11 cellular contexts compared by ENCODE assay signal in genomic region chr11:111633756-111634362, GRCh38. TPM values are rescaled to one million over a fixed set of nuclear protein-coding genes. Genes with fewer than 3 reads are reported as not detected.
DNase-seq lines count a peak whose midpoint lies in the region; ATAC-seq, FAIRE-seq and TF ChIP-seq lines count a peak whose summit lies in the region.
"Had no signal": no experiment of that assay in that cellular context is flagged by ENCODE, and none has a peak within 500 bp of the region (broad histone marks: within the 10 kb centered on the region; RNA-seq: fewer than 3 reads in every experiment).

No MANE protein-coding gene starts in this region.

- CTCF ChIA-PET in CD8-positive, alpha-beta T cell (lab: Charles Lee): no interaction called here

- H3K4me3 ChIP-seq in CD8-positive, alpha-beta T cell (ENCODE audit: low read depth, low read length): no peak overlapping the region

- peaks cover 40% of the 10 kb centered on the region for H3K4me1 Mint-ChIP-seq in activated naive CD8-positive, alpha-beta T cell (ENCODE audit: low read depth)
- peaks cover 34% of the 10 kb centered on the region for H3K4me1 Mint-ChIP-seq in activated naive CD8-positive, alpha-beta T cell treated with anti-CD3 and anti-CD28 coated beads for 36 hours
- H3K4me1 Mint-ChIP-seq in CD8-positive, alpha-beta T cell (ENCODE audit: low read depth): peaks cover 33% of the 10 kb centered on the region
- H3K4me1 Mint-ChIP-seq: nephron progenitor cell had no signal

- H3K4me1 ChIP-seq in CD8-positive, alpha-beta T cell (ENCODE audit: insufficient read depth, low read length): peaks cover 8% of the 10 kb centered on the region

- intact Hi-C loops in CD8-positive, alpha-beta T cell (cut with DNase I, micrococcal nuclease): no loop called here

- no peaks in the 10 kb centered on the region for H3K36me3 ChIP-seq in CD8-positive, alpha-beta T cell (ENCODE audit: insufficient read depth, low read length)

- H3K27me3 ChIP-seq in CD8-positive, alpha-beta T cell (ENCODE audit: insufficient read depth, low read length): no peaks in the 10 kb centered on the region

- peak overlapping the region; percentile 52 for H3K27ac ChIP-seq in VCaP
- no peak overlapping the region for H3K27ac ChIP-seq in CD8-positive, alpha-beta T cell (ENCODE audit: low read depth, low read length)
- H3K27ac ChIP-seq: C4-2B had no signal

- FAIRE-seq in islet of Langerhans (lab: Jason Lieb, UNC) (peak; percentile 89), urothelium cell line (lab: Jason Lieb, UNC) (no peak)

- POLR2A ChIA-PET in CD8-positive, alpha-beta T cell (lab: Charles Lee): no interaction called here

- no peak for TF ChIP-seq CTCF in VCaP (conservative IDR thresholded peaks at IDR 0.05)
- no peak for TF ChIP-seq CTCF in CD8-positive, alpha-beta T cell (IDR thresholded peaks at IDR 0.05)

- H3K9me3 Mint-ChIP-seq in activated naive CD8-positive, alpha-beta T cell (ENCODE audit: low read depth): no peaks in the 10 kb centered on the region
- H3K9me3 Mint-ChIP-seq in activated naive CD8-positive, alpha-beta T cell treated with anti-CD3 and anti-CD28 coated beads for 36 hours: no peaks in the 10 kb centered on the region
- H3K9me3 Mint-ChIP-seq in CD8-positive, alpha-beta T cell: no peaks in the 10 kb centered on the region
- H3K9me3 Mint-ChIP-seq: nephron progenitor cell had no signal

- peaks cover 7% of the 10 kb centered on the region for H3K36me3 Mint-ChIP-seq in activated naive CD8-positive, alpha-beta T cell
- peaks cover 15% of the 10 kb centered on the region for H3K36me3 Mint-ChIP-seq in activated naive CD8-positive, alpha-beta T cell treated with anti-CD3 and anti-CD28 coated beads for 36 hours
- peaks cover 12% of the 10 kb centered on the region for H3K36me3 Mint-ChIP-seq in CD8-positive, alpha-beta T cell

- H3K4me3 Mint-ChIP-seq in activated naive CD8-positive, alpha-beta T cell: no peak overlapping the region
- H3K4me3 Mint-ChIP-seq in activated naive CD8-positive, alpha-beta T cell treated with anti-CD3 and anti-CD28 coated beads for 36 hours: no peak overlapping the region
- H3K4me3 Mint-ChIP-seq in CD8-positive, alpha-beta T cell: no peak overlapping the region
- H3K4me3 Mint-ChIP-seq: nephron progenitor cell had no signal

- no peak for DNase-seq in activated naive CD8-positive, alpha-beta T cell treated with anti-CD3 and anti-CD28 coated beads for 36 hours
- DNase-seq in urothelium cell line (ENCODE audit: low spot score) (peak; percentile 45), cerebellar cortex (ENCODE audit: low spot score) (no peak)
- no peak for DNase-seq in CD8-positive, alpha-beta T cell
- DNase-seq: nephron progenitor cell had no signal

- H3K27me3 Mint-ChIP-seq in activated naive CD8-positive, alpha-beta T cell: no peaks in the 10 kb centered on the region
- no peaks in the 10 kb centered on the region for H3K27me3 Mint-ChIP-seq in activated naive CD8-positive, alpha-beta T cell treated with anti-CD3 and anti-CD28 coated beads for 36 hours
- H3K27me3 Mint-ChIP-seq in CD8-positive, alpha-beta T cell (ENCODE audit: low read depth): no peaks in the 10 kb centered on the region

- ATAC-seq in GM18870 (IDR thresholded peaks at IDR 0.05; ENCODE audit: unreplicated experiment): no peak
- ATAC-seq in CD8-positive, alpha-beta T cell: no peak
- ATAC-seq: esophagus mucosa had no signal

- no peaks in the 10 kb centered on the region for H3K9me3 ChIP-seq in CD8-positive, alpha-beta T cell (ENCODE audit: low read length)

- peak overlapping the region; percentile 41 for H3K27ac Mint-ChIP-seq in activated naive CD8-positive, alpha-beta T cell
- no peak overlapping the region for H3K27ac Mint-ChIP-seq in activated naive CD8-positive, alpha-beta T cell treated with anti-CD3 and anti-CD28 coated beads for 36 hours
- H3K27ac Mint-ChIP-seq in CD8-positive, alpha-beta T cell: no peak overlapping the region

RNA-seq across cellular contexts. Expression of gene SIK2, which starts 31.6 kb away (rescaled TPM):
- total RNA-seq in activated naive CD8-positive, alpha-beta T cell treated with anti-CD3 and anti-CD28 coated beads for 36 hours: 1 to 10 TPM; 5.2 to 8.2 TPM
- total RNA-seq in CD8-positive, alpha-beta T cell: 1 to 10 TPM; 2.9 to 3.2 TPM
